30 cellular contexts compared by ENCODE assay signal in the genomic region with DNA sequence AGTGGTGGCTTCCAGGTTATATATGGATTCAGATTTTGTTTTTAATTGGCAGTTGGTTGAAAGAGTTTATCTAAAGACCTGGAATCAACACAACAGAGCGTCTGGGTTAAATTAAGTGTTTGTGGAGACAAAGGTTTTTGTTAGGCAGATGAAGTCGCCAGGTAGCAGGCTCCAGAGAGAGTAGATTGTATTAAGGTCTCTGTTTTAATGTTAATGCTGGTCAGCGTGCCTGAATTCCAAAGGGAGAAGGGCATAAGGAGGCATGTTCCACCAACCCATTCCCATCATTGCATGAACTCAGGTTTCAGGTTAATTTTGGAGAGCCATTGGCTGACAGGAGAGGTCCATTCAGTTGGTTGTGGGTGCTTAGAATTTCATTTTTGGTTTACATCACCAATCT.
"Had no signal": no experiment of that assay in that cellular context is flagged by ENCODE, and none has a peak within 500 bp of the region (broad histone marks: within the 10 kb centered on the region; RNA-seq: fewer than 3 reads in every experiment).

No MANE protein-coding gene starts in this region.

- H3K27ac Mint-ChIP-seq: activated naive CD4-positive, alpha-beta T cell treated with anti-CD3 and anti-CD28 coated beads for 36 hours; activated naive CD8-positive, alpha-beta T cell treated with anti-CD3 and anti-CD28 coated beads for 36 hours; naive thymus-derived CD8-positive, alpha-beta T cell; neural progenitor cell; stimulated activated memory B cell treated with anti-CD40 and anti-IgM and Interleukin-4, amounts not matched to agents 10 μg/mL and 1 μg/mL and 100 μg/mL, for 72 hours had no signal

- H3K36me3 Mint-ChIP-seq: activated naive CD8-positive, alpha-beta T cell treated with anti-CD3 and anti-CD28 coated beads for 36 hours; naive thymus-derived CD8-positive, alpha-beta T cell; neural progenitor cell; stimulated activated memory B cell treated with anti-CD40 and anti-IgM and Interleukin-4, amounts not matched to agents 10 μg/mL and 1 μg/mL and 100 μg/mL, for 72 hours had no signal

- H3K4me1 Mint-ChIP-seq: activated naive CD8-positive, alpha-beta T cell treated with anti-CD3 and anti-CD28 coated beads for 36 hours had no signal

- H3K9me3 ChIP-seq: adrenal gland, body of pancreas, esophagus squamous epithelium, heart right ventricle, psoas muscle, sigmoid colon, stomach, thyroid gland, upper lobe of left lung, vagina had no signal

- H3K36me3 ChIP-seq: adrenal gland, esophagus squamous epithelium, heart right ventricle, neural progenitor cell, sigmoid colon, stomach, thyroid gland, upper lobe of left lung, vagina had no signal

- DNase-seq: activated CD4-positive, alpha-beta T cell treated with anti-CD3 and anti-CD28 coated beads for 48 hours; activated CD4-positive, alpha-beta T cell treated with anti-CD3 and anti-CD28 coated beads, Interleukin-2, amount 50 U/mL, for 48 hours; activated CD8-positive, alpha-beta memory T cell treated with anti-CD3 and anti-CD28 coated beads for 24 hours; activated effector memory CD4-positive, alpha-beta T cell treated with Interleukin-2 at 50 U/mL for 16 hours; activated naive CD4-positive, alpha-beta T cell treated with anti-CD3 and anti-CD28 coated beads for 36 hours; activated naive CD8-positive, alpha-beta T cell treated with anti-CD3 and anti-CD28 coated beads for 36 hours; adrenal gland; aorta; body of pancreas; dermis blood vessel endothelial cell; effector CD4-positive, alpha-beta T cell; esophagus squamous epithelium; foreskin melanocyte; heart right ventricle; midbrain; naive thymus-derived CD8-positive, alpha-beta T cell; occipital lobe; psoas muscle; sigmoid colon; small intestine; stimulated activated CD4-positive, alpha-beta T cell treated with anti-CD3 and anti-CD28 coated beads, Interleukin-4, amount 100 ng/mL, for 4 hours; stimulated activated CD8-positive, alpha-beta memory T cell treated with anti-CD3 and anti-CD28 coated beads, Interleukin-4, amount 100 ng/mL, for 48 hours; stomach; thyroid gland; upper lobe of left lung had no signal

- ATAC-seq: body of pancreas; heart right ventricle; naive thymus-derived CD8-positive, alpha-beta T cell; psoas muscle; stimulated activated memory B cell treated with anti-CD40 and anti-IgM and Interleukin-4, amounts not matched to agents 10 μg/mL and 1 μg/mL and 100 μg/mL, for 72 hours had no signal

- H3K9me3 Mint-ChIP-seq: activated naive CD4-positive, alpha-beta T cell treated with anti-CD3 and anti-CD28 coated beads for 36 hours; activated naive CD8-positive, alpha-beta T cell treated with anti-CD3 and anti-CD28 coated beads for 36 hours; naive thymus-derived CD8-positive, alpha-beta T cell; neural progenitor cell; stimulated activated memory B cell treated with anti-CD40 and anti-IgM and Interleukin-4, amounts not matched to agents 10 μg/mL and 1 μg/mL and 100 μg/mL, for 72 hours had no signal

- H3K4me3 ChIP-seq: adrenal gland, body of pancreas, esophagus squamous epithelium, heart right ventricle, neural progenitor cell, psoas muscle, sigmoid colon, stomach, thyroid gland, upper lobe of left lung, vagina had no signal

- H3K27ac ChIP-seq: adrenal gland, body of pancreas, epithelial cell of prostate, esophagus squamous epithelium, heart right ventricle, neural progenitor cell, parathyroid adenoma, psoas muscle, sigmoid colon, stomach, thyroid gland, upper lobe of left lung, vagina had no signal

- H3K27me3 ChIP-seq: adrenal gland, body of pancreas, esophagus squamous epithelium, heart right ventricle, neural progenitor cell, sigmoid colon, stomach, thyroid gland, upper lobe of left lung, vagina had no signal

- H3K4me3 Mint-ChIP-seq: activated naive CD4-positive, alpha-beta T cell treated with anti-CD3 and anti-CD28 coated beads for 36 hours; activated naive CD8-positive, alpha-beta T cell treated with anti-CD3 and anti-CD28 coated beads for 36 hours; naive thymus-derived CD8-positive, alpha-beta T cell; neural progenitor cell; stimulated activated memory B cell treated with anti-CD40 and anti-IgM and Interleukin-4, amounts not matched to agents 10 μg/mL and 1 μg/mL and 100 μg/mL, for 72 hours had no signal

- H3K4me1 ChIP-seq: adrenal gland, body of pancreas, esophagus squamous epithelium, heart right ventricle, neural progenitor cell, parathyroid adenoma, psoas muscle, stomach, thyroid gland, upper lobe of left lung, vagina had no signal

- H3K27me3 Mint-ChIP-seq: activated naive CD8-positive, alpha-beta T cell treated with anti-CD3 and anti-CD28 coated beads for 36 hours; stimulated activated memory B cell treated with anti-CD40 and anti-IgM and Interleukin-4, amounts not matched to agents 10 μg/mL and 1 μg/mL and 100 μg/mL, for 72 hours had no signal
